In genomic region chr10:102468683-102469082, GRCh38 we compare ENCODE assay signal across 24 cellular contexts. TPM values are rescaled to one million over a fixed set of nuclear protein-coding genes. Genes with fewer than 3 reads are reported as not detected.
A peak's percentile ranks its signal among the peaks of the same experiment; 100 is the strongest.
DNase-seq lines count a peak whose midpoint lies in the region; ATAC-seq and TF ChIP-seq lines count a peak whose summit lies in the region.
"Had no signal": no experiment of that assay in that cellular context is flagged by ENCODE, and none has a peak within 500 bp of the region (broad histone marks: within the 10 kb centered on the region; RNA-seq: fewer than 3 reads in every experiment).

No MANE protein-coding gene starts in this region.

- H3K9me3 Mint-ChIP-seq in activated T-cell treated with anti-CD3 and anti-CD28 coated beads, Interleukin-2, amount 50 U/mL, for 24 hours = no peaks in the 10 kb centered on the region
- H3K9me3 Mint-ChIP-seq in dendritic cell treated with granulocyte-macrophage colony-stimulating factor and Interleukin-4, amounts not matched to agents 40 ng/mL and 50 ng/mL, for 4 days = no peaks in the 10 kb centered on the region
- H3K9me3 Mint-ChIP-seq in osteocyte (ENCODE audit: unreplicated experiment) = no peaks in the 10 kb centered on the region
- H3K9me3 Mint-ChIP-seq: activated naive CD4-positive, alpha-beta T cell treated with anti-CD3 and anti-CD28 coated beads, Interleukin-2, amount 50 U/mL, for 24 hours; naive B cell had no signal

- no peaks in the 10 kb centered on the region for H3K36me3 ChIP-seq in thyroid gland
- H3K36me3 ChIP-seq: BE2C, thoracic aorta had no signal

- H3K4me1 Mint-ChIP-seq in activated T-cell treated with anti-CD3 and anti-CD28 coated beads, Interleukin-2, amount 50 U/mL, for 24 hours (ENCODE audit: low read depth) = peaks cover 17% of the 10 kb centered on the region
- H3K4me1 Mint-ChIP-seq in dendritic cell treated with granulocyte-macrophage colony-stimulating factor and Interleukin-4, amounts not matched to agents 40 ng/mL and 50 ng/mL, for 4 days (ENCODE audit: low read depth) = peaks cover 37% of the 10 kb centered on the region
- H3K4me1 Mint-ChIP-seq in osteocyte (ENCODE audit: unreplicated experiment) = peaks cover 5% of the 10 kb centered on the region

- H3K9me3 ChIP-seq in thyroid gland = no peaks in the 10 kb centered on the region
- H3K9me3 ChIP-seq: ascending aorta, BE2C, sigmoid colon, thoracic aorta had no signal

- DNase-seq in activated T-cell treated with anti-CD3 and anti-CD28 coated beads, Interleukin-2, amount 50 U/mL, for 24 hours = no peak
- no peak for DNase-seq in activated T-cell treated with anti-CD3 and anti-CD28 coated beads, Interleukin-2, amount 50 U/mL, for 48 hours
- DNase-seq in myocyte (ENCODE audit: low read depth) (peak; percentile 33), thyroid gland (no peak), osteocyte (ENCODE audit: extremely low spot score, unreplicated experiment) (no peak), retina (no peak)
- DNase-seq: activated CD4-positive, alpha-beta T cell treated with anti-CD3 and anti-CD28 coated beads for 4 hours; BE2C; Calu3; foreskin melanocyte; kidney; mesendoderm; naive B cell; NCI-H2107; PC-9; SIG-M5; sigmoid colon had no signal

- H3K27ac ChIP-seq in thyroid gland = peak overlapping the region in 2 of 3 donors; percentile 20 to 29
- H3K27ac ChIP-seq: 22Rv1, ascending aorta, parathyroid adenoma, PC-9, sigmoid colon, thoracic aorta had no signal

- intact Hi-C loops in dendritic cell treated with granulocyte-macrophage colony-stimulating factor and Interleukin-4, amounts not matched to agents 40 ng/mL and 50 ng/mL, for 4 days (cut with micrococcal nuclease) = no loop called here
- intact Hi-C loops in thyroid gland (cut with DNase I) = no loop called here

- no peaks in the 10 kb centered on the region for H3K27me3 ChIP-seq in thyroid gland
- H3K27me3 ChIP-seq: ascending aorta, BE2C, sigmoid colon had no signal

- no peaks in the 10 kb centered on the region for H3K27me3 Mint-ChIP-seq in activated T-cell treated with anti-CD3 and anti-CD28 coated beads, Interleukin-2, amount 50 U/mL, for 24 hours
- H3K27me3 Mint-ChIP-seq in dendritic cell treated with granulocyte-macrophage colony-stimulating factor and Interleukin-4, amounts not matched to agents 40 ng/mL and 50 ng/mL, for 4 days = no peaks in the 10 kb centered on the region
- H3K27me3 Mint-ChIP-seq in osteocyte (ENCODE audit: unreplicated experiment) = no peaks in the 10 kb centered on the region
- H3K27me3 Mint-ChIP-seq: activated naive CD4-positive, alpha-beta T cell treated with anti-CD3 and anti-CD28 coated beads, Interleukin-2, amount 50 U/mL, for 24 hours had no signal

- ATAC-seq in GM19035 (IDR thresholded peaks at IDR 0.05; ENCODE audit: unreplicated experiment) = no peak

- peaks cover 0 to 11% of the 10 kb centered on the region in 2 donors for H3K4me1 ChIP-seq in thyroid gland
- H3K4me1 ChIP-seq: ascending aorta, BE2C, parathyroid adenoma, sigmoid colon had no signal

- no peak for TF ChIP-seq POLR2A in thyroid gland (IDR thresholded peaks at IDR 0.05)

- H3K4me3 Mint-ChIP-seq in activated T-cell treated with anti-CD3 and anti-CD28 coated beads, Interleukin-2, amount 50 U/mL, for 24 hours = no peak overlapping the region
- H3K4me3 Mint-ChIP-seq in dendritic cell treated with granulocyte-macrophage colony-stimulating factor and Interleukin-4, amounts not matched to agents 40 ng/mL and 50 ng/mL, for 4 days = no peak overlapping the region
- no peak overlapping the region for H3K4me3 Mint-ChIP-seq in osteocyte (ENCODE audit: unreplicated experiment)
- H3K4me3 Mint-ChIP-seq: activated naive CD4-positive, alpha-beta T cell treated with anti-CD3 and anti-CD28 coated beads, Interleukin-2, amount 50 U/mL, for 24 hours; naive B cell had no signal

- H3K36me3 Mint-ChIP-seq in activated T-cell treated with anti-CD3 and anti-CD28 coated beads, Interleukin-2, amount 50 U/mL, for 24 hours (ENCODE audit: low read depth) = peaks cover 44% of the 10 kb centered on the region
- peaks cover 27% of the 10 kb centered on the region for H3K36me3 Mint-ChIP-seq in dendritic cell treated with granulocyte-macrophage colony-stimulating factor and Interleukin-4, amounts not matched to agents 40 ng/mL and 50 ng/mL, for 4 days (ENCODE audit: low read depth)
- H3K36me3 Mint-ChIP-seq in osteocyte (ENCODE audit: unreplicated experiment) = no peaks in the 10 kb centered on the region
- H3K36me3 Mint-ChIP-seq: naive B cell had no signal

- WGBS in thyroid gland, 2 donors = 63 to 73% methylated on average over 9 of the region's 9 CpGs

- peak overlapping the region; percentile 22 for H3K27ac Mint-ChIP-seq in activated T-cell treated with anti-CD3 and anti-CD28 coated beads, Interleukin-2, amount 50 U/mL, for 24 hours
- peak overlapping the region; percentile 76 for H3K27ac Mint-ChIP-seq in dendritic cell treated with granulocyte-macrophage colony-stimulating factor and Interleukin-4, amounts not matched to agents 40 ng/mL and 50 ng/mL, for 4 days
- no peak overlapping the region for H3K27ac Mint-ChIP-seq in osteocyte (ENCODE audit: unreplicated experiment)

- TF ChIP-seq CTCF in thyroid gland (IDR thresholded peaks at IDR 0.05) (no peak), osteocyte (IDR thresholded peaks at IDR 0.05) (no peak)

- no peak overlapping the region for H3K4me3 ChIP-seq in thyroid gland (replicated peaks in 1 of 3)
- H3K4me3 ChIP-seq: ascending aorta, PC-9, sigmoid colon, thoracic aorta had no signal

RNA-seq across cellular contexts. Expression of gene C10orf95, which starts 17.3 kb away (rescaled TPM):
- not detected in 2 replicates for total RNA-seq in myocyte
- not detected for polyA plus RNA-seq in myocyte (2012)
- 1 to 10 TPM; 1.1 to 2.9 (median 1.8) TPM for total RNA-seq in thyroid gland
- total RNA-seq in osteocyte = not detected in 2 replicates
- total RNA-seq: ascending aorta, thoracic aorta had no signal

RNA-seq across cellular contexts. Expression of gene ACTR1A, which starts 33.8 kb away (rescaled TPM):
- total RNA-seq in myocyte (180 and 206 TPM in 2 replicates), thyroid gland (100 to 1,000 TPM in 3 of 4 donors, 10 to 100 TPM in 1; 94.1 to 111 (median 103) TPM), osteocyte (120 and 123 TPM in 2 replicates)
- 158 TPM for polyA plus RNA-seq in myocyte (2012)

RNA-seq across cellular contexts. Expression of gene SUFU, which starts 35.1 kb away (rescaled TPM):
- total RNA-seq in myocyte (3.1 and 4.0 TPM in 2 replicates), thyroid gland (1 to 10 TPM; 2.3 to 5.4 (median 4.4) TPM), osteocyte (16.4 and 16.9 TPM in 2 replicates)
- polyA plus RNA-seq in myocyte (2012) = 10.0 TPM

RNA-seq across cellular contexts. Expression of gene CUEDC2, which starts 36.3 kb away (rescaled TPM):
- total RNA-seq in myocyte = 73.3 and 93.3 TPM in 2 replicates
- 83.8 TPM for polyA plus RNA-seq in myocyte (2012)
- 10 to 100 TPM; 56.2 to 73.9 (median 62.0) TPM for total RNA-seq in thyroid gland
- 81.3 and 82.1 TPM in 2 replicates for total RNA-seq in osteocyte

RNA-seq across cellular contexts. Expression of gene FBXL15, which starts 48.0 kb away (rescaled TPM):
- total RNA-seq in myocyte (17.3 and 22.4 TPM in 2 replicates), thyroid gland (10 to 100 TPM; 13.4 to 34.0 (median 27.2) TPM), osteocyte (9.8 and 10.5 TPM in 2 replicates)
- 11.7 TPM for polyA plus RNA-seq in myocyte (2012)
